ENCODE assay signal across 14 cellular contexts in the genomic region with DNA sequence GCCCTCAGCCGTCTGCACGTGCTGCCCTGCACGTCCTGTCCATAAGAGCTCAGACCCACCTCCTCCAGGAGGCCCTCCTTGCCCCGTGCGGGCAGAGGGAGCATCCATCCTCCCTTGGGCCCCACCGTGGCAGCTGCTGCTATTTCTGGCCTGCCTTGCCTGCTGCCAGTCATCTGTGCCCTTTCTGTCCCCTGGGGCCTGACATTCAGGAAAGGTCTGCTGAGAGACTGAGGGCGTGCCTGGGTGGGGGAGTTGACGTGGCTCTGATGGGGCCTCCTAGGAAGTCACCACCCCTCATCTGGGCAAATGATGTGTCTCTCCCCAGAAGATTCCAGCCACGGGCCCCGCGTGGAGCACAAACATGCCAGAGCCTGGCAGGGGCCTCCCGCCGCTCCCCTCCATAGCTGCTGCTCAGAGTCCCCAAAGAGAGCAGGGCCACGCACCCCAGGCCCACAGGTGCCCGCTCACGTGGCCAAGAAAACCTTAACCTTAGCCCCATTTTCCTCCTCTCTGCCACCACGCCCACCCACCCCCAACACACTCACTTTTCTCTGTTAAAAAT. TPM values are rescaled to one million over a fixed set of nuclear protein-coding genes. Genes with fewer than 3 reads are reported as not detected.
"Had no signal": no experiment of that assay in that cellular context is flagged by ENCODE, and none has a peak within 500 bp of the region (broad histone marks: within the 10 kb centered on the region; RNA-seq: fewer than 3 reads in every experiment).

No MANE protein-coding gene starts in this region.

- ATAC-seq: activated CD4-positive, CD25-positive, alpha-beta regulatory T cell treated with anti-CD3 and anti-CD28 coated beads, Interleukin-2, amount 50 U/mL, for 24 hours; gastrocnemius medialis; upper lobe of right lung had no signal

- DNase-seq: activated CD4-positive, alpha-beta T cell treated with anti-CD3 and anti-CD28 coated beads, Interleukin-2, amount 50 U/mL, for 1 hour; activated CD8-positive, alpha-beta memory T cell treated with anti-CD3 and anti-CD28 coated beads for 24 hours; activated naive CD4-positive, alpha-beta T cell; endodermal cell; gastrocnemius medialis; mesenchymal stem cell; stimulated activated CD4-positive, alpha-beta T cell treated with anti-CD3 and anti-CD28 coated beads, Interleukin-4, amount 100 ng/mL, for 24 hours; stomach; testis; upper lobe of right lung had no signal

- H3K4me1 Mint-ChIP-seq: endodermal cell, nephron had no signal

- H3K4me3 Mint-ChIP-seq: activated T-helper 1 cell treated with anti-CD3 and anti-CD28 coated beads, Interleukin-12 subunit alpha, Interleukin-12 subunit beta, Interleukin-2, Interleukin-4 antibody, amounts not matched to agents 30 ng/mL and 10 ng/mL and 1 ng/mL, durations not matched to agents 14 hours and 24 hours and 36 hours; endodermal cell; nephron had no signal

- H3K27ac Mint-ChIP-seq: activated T-helper 1 cell treated with anti-CD3 and anti-CD28 coated beads, Interleukin-12 subunit alpha, Interleukin-12 subunit beta, Interleukin-2, Interleukin-4 antibody, amounts not matched to agents 30 ng/mL and 10 ng/mL and 1 ng/mL, durations not matched to agents 14 hours and 24 hours and 36 hours; endodermal cell; nephron had no signal

RNA-seq across cellular contexts. Expression of a gene that starts 21.8 kb away (rescaled TPM):
- total RNA-seq: ascending aorta had no signal
